Comparison of ENCODE assay signal across 8 cellular contexts in genomic region chrX:154428176-154429171, GRCh38. TPM values are rescaled to one million over a fixed set of nuclear protein-coding genes. Genes with fewer than 3 reads are reported as not detected.
DNase-seq lines count a peak whose midpoint lies in the region; ATAC-seq and TF ChIP-seq lines count a peak whose summit lies in the region.

A gene with protein sequence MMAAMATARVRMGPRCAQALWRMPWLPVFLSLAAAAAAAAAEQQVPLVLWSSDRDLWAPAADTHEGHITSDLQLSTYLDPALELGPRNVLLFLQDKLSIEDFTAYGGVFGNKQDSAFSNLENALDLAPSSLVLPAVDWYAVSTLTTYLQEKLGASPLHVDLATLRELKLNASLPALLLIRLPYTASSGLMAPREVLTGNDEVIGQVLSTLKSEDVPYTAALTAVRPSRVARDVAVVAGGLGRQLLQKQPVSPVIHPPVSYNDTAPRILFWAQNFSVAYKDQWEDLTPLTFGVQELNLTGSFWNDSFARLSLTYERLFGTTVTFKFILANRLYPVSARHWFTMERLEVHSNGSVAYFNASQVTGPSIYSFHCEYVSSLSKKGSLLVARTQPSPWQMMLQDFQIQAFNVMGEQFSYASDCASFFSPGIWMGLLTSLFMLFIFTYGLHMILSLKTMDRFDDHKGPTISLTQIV (plus strand): TSS chrX:154428677. CDS start chrX:154428693, 16 bp downstream.

- H3K36me3 ChIP-seq in heart left ventricle (peaks cover 0 to 14% (median 6%) of the 10 kb centered on the region in 9 donors), upper lobe of left lung (peaks cover 0 to 20% (median 10%) of the 10 kb centered on the region in 4 donors)

- H3K9me3 ChIP-seq in heart left ventricle (no peaks in the 10 kb centered on the region), upper lobe of left lung (peaks cover 0 to 15% (median 0%) of the 10 kb centered on the region in 4 donors)

- TF ChIP-seq POLR2A in heart left ventricle (IDR thresholded peaks at IDR 0.05): peak in 1 of 2 donors; percentile 70
- TF ChIP-seq POLR2A in upper lobe of left lung (IDR thresholded peaks at IDR 0.05): peak in 3 of 4 donors; percentile 28 to 85 (median 75)

- DNase-seq in GM12865 (ENCODE audit: low read depth): peak; percentile 96
- peak; percentile 82 for DNase-seq in NCI-H128 (lab: John Stamatoyannopoulos, UW; ENCODE audit: unreplicated experiment)
- peak; percentile 83 for DNase-seq in T follicular helper cell (ENCODE audit: low read depth)
- peak; percentile 94 to 96 (median 95) for DNase-seq in heart left ventricle
- peak; percentile 86 to 99 (median 88) for DNase-seq in posterior cingulate gyrus
- peak; percentile 94 to 97 for DNase-seq in upper lobe of left lung

- intact Hi-C loops in heart left ventricle (cut with DNase I) (loop anchor here in 1 of 10 donors (2.0 kb wide), 1 partner anchor 62 kb away; the partner anchor contains the start of gene SLC10A3), posterior cingulate gyrus (cut with DNase I) (no loop called here)

- ATAC-seq in HG02678 (IDR thresholded peaks at IDR 0.05; ENCODE audit: unreplicated experiment) (peak; percentile 99), heart left ventricle (peak; percentile 96 to 99 (median 98)), upper lobe of left lung (ENCODE audit: low FRiP score in 2 of 2) (peak; percentile 95 to 99)

- H3K4me1 ChIP-seq in heart left ventricle (peaks cover 0 to 28% (median 7%) of the 10 kb centered on the region in 12 donors), upper lobe of left lung (peaks cover 8 to 21% (median 11%) of the 10 kb centered on the region in 4 donors)

- 8 to 35% (median 23%) methylated on average over 33 to 87 of the region's 87 CpGs for WGBS in adipose tissue, 3 donors
- 7 to 50% (median 26%) methylated on average over 51 to 87 of the region's 87 CpGs for WGBS in heart left ventricle, 4 donors
- 27 to 59% methylated on average over 23 to 79 of the region's 87 CpGs for WGBS in upper lobe of left lung, 2 donors

- TF ChIP-seq CTCF in GM12865 (IDR thresholded peaks at IDR 0.05; ENCODE audit: insufficient read depth, low read depth, low read length, missing control alignments): no peak
- peak in 2 of 12 donors; percentile 8 to 24 for TF ChIP-seq CTCF in heart left ventricle (IDR thresholded peaks at IDR 0.05)
- TF ChIP-seq CTCF in upper lobe of left lung (IDR thresholded peaks at IDR 0.05): peak in 1 of 6 experiments; percentile 23

- H3K27ac ChIP-seq in adipose tissue (ENCODE audit: low read depth, low read length) (no peak within 1 kb of the TSS), heart left ventricle (peak within 1 kb of the TSS; percentile 8 to 90 (median 80)), upper lobe of left lung (peak within 1 kb of the TSS; percentile 78 to 96 (median 85))

- H3K27me3 ChIP-seq in heart left ventricle (no peaks in the 10 kb centered on the region), upper lobe of left lung (no peaks in the 10 kb centered on the region)

- H3K4me3 ChIP-seq in GM12865 (ENCODE audit: low read depth, low read length) (peak within 1 kb of the TSS; percentile 74), heart left ventricle (peak within 1 kb of the TSS; percentile 51 to 98 (median 78)), upper lobe of left lung (peak within 1 kb of the TSS; percentile 75 to 92 (median 82))

- TF ChIP-seq EP300 in upper lobe of left lung (IDR thresholded peaks at IDR 0.05): no peak

RNA-seq across cellular contexts. Expression of the gene that starts here (rescaled TPM):
- polyA plus RNA-seq in adipose tissue: 10 to 100 TPM; 30.9 to 68.7 (median 45.9) TPM
- total RNA-seq in heart left ventricle: 100 to 1,000 TPM in 2 of 9 donors, 10 to 100 TPM in 7; 67.7 to 127 (median 84.2) TPM
- 100 to 1,000 TPM in 1 of 2 donors, 10 to 100 TPM in 1; 33.8 to 111 TPM for polyA plus RNA-seq in heart left ventricle
- total RNA-seq in upper lobe of left lung: 100 to 1,000 TPM in 4 of 6 donors, 10 to 100 TPM in 2; 70.3 to 183 (median 108) TPM
